Comparison of ENCODE assay signal across 22 cellular contexts in genomic region chr7:151456276-151456675, GRCh38. TPM values are rescaled to one million over a fixed set of nuclear protein-coding genes. Genes with fewer than 3 reads are reported as not detected.
"Had no signal": no experiment of that assay in that cellular context is flagged by ENCODE, and none has a peak within 500 bp of the region (broad histone marks: within the 10 kb centered on the region; RNA-seq: fewer than 3 reads in every experiment).

No MANE protein-coding gene starts in this region.

- H3K36me3 ChIP-seq: ascending aorta, esophagus squamous epithelium, gastroesophageal sphincter, tibial artery had no signal

- DNase-seq: activated B cell treated with CpG ODN at 0.5 μM for 24 hours; activated CD4-positive, alpha-beta T cell treated with anti-CD3 and anti-CD28 coated beads for 36 hours; activated CD4-positive, alpha-beta T cell treated with anti-CD3 and anti-CD28 coated beads, Interleukin-2, amount 50 U/mL, for 4 hours; activated T-cell treated with anti-CD3 and anti-CD28 coated beads for 4 hours; esophagus squamous epithelium; hypothalamus; left colon; naive thymus-derived CD4-positive, alpha-beta T cell; stimulated activated CD4-positive, alpha-beta T cell treated with anti-CD3 and anti-CD28 coated beads, Interleukin-12 subunit alpha, Interleukin-12 subunit beta, amount 100 ng/mL, for 4 hours; stimulated activated CD4-positive, alpha-beta T cell treated with anti-CD3 and anti-CD28 coated beads, Interleukin-4, amount 100 ng/mL, for 4 hours; stimulated activated naive CD8-positive, alpha-beta T cell treated with anti-CD3 and anti-CD28 coated beads, Interleukin-15, amount 100 ng/mL, for 72 hours; T-helper 9 cell; tibial artery had no signal

- H3K4me3 Mint-ChIP-seq: activated B cell treated with CpG ODN at 0.5 μM for 24 hours; activated CD4-positive, alpha-beta T cell treated with anti-CD3 and anti-CD28 coated beads for 36 hours; central memory CD8-positive, alpha-beta T cell; endodermal cell; naive thymus-derived CD4-positive, alpha-beta T cell; stimulated activated naive CD8-positive, alpha-beta T cell treated with anti-CD3 and anti-CD28 coated beads, Interleukin-15, amount 100 ng/mL, for 72 hours had no signal

- ATAC-seq: activated naive CD4-positive, alpha-beta T cell treated with anti-CD3 and anti-CD28 coated beads, Interleukin-2, amount 50 U/mL, for 72 hours; gastroesophageal sphincter; left colon; naive thymus-derived CD4-positive, alpha-beta T cell; stimulated activated naive CD8-positive, alpha-beta T cell treated with anti-CD3 and anti-CD28 coated beads, Interleukin-15, amount 100 ng/mL, for 72 hours had no signal

- H3K27ac ChIP-seq: ascending aorta, esophagus squamous epithelium, gastroesophageal sphincter, tibial artery had no signal

- H3K9me3 ChIP-seq: ascending aorta, esophagus squamous epithelium, gastroesophageal sphincter, tibial artery had no signal

- H3K27ac Mint-ChIP-seq: activated B cell treated with CpG ODN at 0.5 μM for 24 hours; activated CD4-positive, alpha-beta T cell treated with anti-CD3 and anti-CD28 coated beads for 36 hours; endodermal cell; naive thymus-derived CD4-positive, alpha-beta T cell; progenitor cell of endocrine pancreas; stimulated activated naive CD8-positive, alpha-beta T cell treated with anti-CD3 and anti-CD28 coated beads, Interleukin-15, amount 100 ng/mL, for 72 hours had no signal

- H3K4me1 Mint-ChIP-seq: activated B cell treated with CpG ODN at 0.5 μM for 24 hours; activated CD4-positive, alpha-beta T cell treated with anti-CD3 and anti-CD28 coated beads for 36 hours; stimulated activated naive CD8-positive, alpha-beta T cell treated with anti-CD3 and anti-CD28 coated beads, Interleukin-15, amount 100 ng/mL, for 72 hours had no signal

- H3K9me3 Mint-ChIP-seq: activated B cell treated with CpG ODN at 0.5 μM for 24 hours; central memory CD8-positive, alpha-beta T cell had no signal

- H3K4me3 ChIP-seq: ascending aorta, esophagus squamous epithelium, gastroesophageal sphincter, lung, tibial artery had no signal

- H3K27me3 ChIP-seq: ascending aorta, esophagus squamous epithelium, gastroesophageal sphincter, tibial artery had no signal

RNA-seq across cellular contexts. Expression of gene CRYGN, which starts 16.3 kb away (rescaled TPM):
- total RNA-seq: activated B cell treated with CpG ODN at 0.5 μM for 24 hours; ascending aorta; osteocyte; T-helper 1 cell treated with Interleukin-12 subunit alpha and Interleukin-12 subunit beta and Interleukin-4 antibody, amounts not matched to agents 30 ng/mL and 1 ng/mL, for 36 hours had no signal

RNA-seq across cellular contexts. Expression of gene WDR86, which starts 46.4 kb away (rescaled TPM):
- total RNA-seq: activated CD4-positive, alpha-beta T cell treated with anti-CD3 and anti-CD28 coated beads for 36 hours; activated naive CD4-positive, alpha-beta T cell treated with anti-CD3 and anti-CD28 coated beads, Interleukin-2, amount 50 U/mL, for 72 hours; osteocyte; T-helper 1 cell treated with Interleukin-12 subunit alpha and Interleukin-12 subunit beta and Interleukin-4 antibody, amounts not matched to agents 30 ng/mL and 1 ng/mL, for 36 hours had no signal
